11 cellular contexts compared by ENCODE assay signal in genomic region chr10:18233775-18234174, GRCh38.
DNase-seq lines count a peak whose midpoint lies in the region; ATAC-seq, FAIRE-seq and TF ChIP-seq lines count a peak whose summit lies in the region.
"Had no signal": no experiment of that assay in that cellular context is flagged by ENCODE, and none has a peak within 500 bp of the region (broad histone marks: within the 10 kb centered on the region; RNA-seq: fewer than 3 reads in every experiment).

No MANE protein-coding gene starts in this region.

- no peaks in the 10 kb centered on the region for H3K27me3 ChIP-seq in HepG2 (ENCODE audit: control insufficient read depth in 1 of 2, insufficient read depth in 2 of 2, low read length in 2 of 2)

- H2AFZ ChIP-seq in HepG2 (ENCODE audit: low read length): no peak overlapping the region

- TF ChIP-seq CTCF in D721Med (IDR thresholded peaks at IDR 0.05; ENCODE audit: insufficient read depth, missing control alignments) (peak; percentile 26), epithelial cell of esophagus (IDR thresholded peaks at IDR 0.05; ENCODE audit: insufficient read depth, low read depth, low read length, missing control alignments) (no peak), HepG2 (CRISPR knock-in tag; IDR thresholded peaks at IDR 0.05) (peak; percentile 27; the same call in 1 of the 2 replicates)

- H3K4me3 ChIP-seq in epithelial cell of esophagus (ENCODE audit: low read length): no peak overlapping the region
- H3K4me3 ChIP-seq in HepG2 (replicated peaks in 1 of 3; ENCODE audit: insufficient read depth in 1 of 3, low read depth in 2 of 3, low read length in 3 of 3): no peak overlapping the region
- H3K4me3 ChIP-seq: SK-N-MC had no signal

- TF ChIP-seq EP300 in HepG2 (IDR thresholded peaks at IDR 0.05; ENCODE audit: low read depth in 2 of 2, low read length in 2 of 2) (no peak), HepG2 (CRISPR knock-in tag; IDR thresholded peaks at IDR 0.05; ENCODE audit: borderline replicate concordance) (no peak)

- H3K36me3 ChIP-seq in HepG2 (replicated peaks in 1 of 2; ENCODE audit: control insufficient read depth in 1 of 2, insufficient read depth in 2 of 2, low read length in 2 of 2): no peaks in the 10 kb centered on the region

- no peak overlapping the region for H3K9ac ChIP-seq in HepG2 (ENCODE audit: insufficient read depth, low read depth, low read length)

- no peaks in the 10 kb centered on the region for H3K9me3 ChIP-seq in HepG2 (ENCODE audit: low read length)

- in situ Hi-C loops in HepG2 (cut with HindIII; ENCODE audit: extremely low pct_ligation_motif_present, low pct_unique_long_range_greater_than_20kb): no loop called here

- WGBS in HepG2 (ENCODE audit: low lambda C conversion rate): 10% methylated on average over 8 of the region's 8 CpGs

- FAIRE-seq in D721Med (lab: Jason Lieb, UNC) (no peak), HepG2 (lab: Jason Lieb, UNC) (no peak)

- CTCF ChIA-PET in HepG2 (lab: Yijun Ruan, JAX; ENCODE audit: low intra/inter-chr PET ratio, low total read pairs): no interaction called here

- no TSS peak for BruUV-seq in HepG2 (replicated peaks; lab: Mats Ljungman, UMichigan)

- no peaks in the 10 kb centered on the region for H3K79me2 ChIP-seq in HepG2 (ENCODE audit: insufficient read depth, low read length)

- no peak overlapping the region for H3K27ac ChIP-seq in HepG2 (ENCODE audit: extremely low read length, insufficient read depth, low read length)
- H3K27ac ChIP-seq: SK-N-MC had no signal

- H3K4me2 ChIP-seq in HepG2 (ENCODE audit: low read depth, low read length): no peak overlapping the region

- no peaks in the 10 kb centered on the region for H4K20me1 ChIP-seq in HepG2 (ENCODE audit: insufficient read depth, low read length)

- TF ChIP-seq POLR2A in HepG2 (IDR thresholded peaks at IDR 0.05; ENCODE audit: insufficient read depth in 1 of 2, low read depth in 2 of 2, low read length in 2 of 2): no peak

- TF ChIP-seq RAD21 in HepG2 (CRISPR knock-in tag; IDR thresholded peaks at IDR 0.05): no peak

- H3K4me1 ChIP-seq in HepG2 (ENCODE audit: insufficient read depth, low read length): no peaks in the 10 kb centered on the region

- ATAC-seq in HepG2 (peak; percentile 30; the same call in 1 of the 3 replicates), GM19455 (IDR thresholded peaks at IDR 0.05; ENCODE audit: unreplicated experiment) (no peak)

- DNase-seq in D721Med (ENCODE audit: insufficient read length, low spot score): no peak
- peak; percentile 55 for DNase-seq in NCI-H146 (lab: John Stamatoyannopoulos, UW)
- DNase-seq in epithelial cell of esophagus (ENCODE audit: low read depth): peak; percentile 13
- DNase-seq in HepG2 (ENCODE audit: low spot score): no peak
- DNase-seq in ecto neural progenitor cell (ENCODE audit: low spot score): no peak
- no peak for DNase-seq in activated CD8-positive, alpha-beta memory T cell treated with anti-CD3 and anti-CD28 coated beads, Interleukin-2, amount 50 U/mL, for 4 hours
- no peak for DNase-seq in AG20443 (ENCODE audit: low spot score)
- DNase-seq: activated CD4-positive, alpha-beta memory T cell treated with anti-CD3 and anti-CD28 coated beads, Interleukin-2, amount 10 ng/mL, durations not matched to agents 7 days and 5 days; CD8-positive, alpha-beta memory T cell had no signal

- POLR2A ChIA-PET in HepG2 (lab: Yijun Ruan, JAX): no interaction called here

- intact Hi-C loops in HepG2 (cut with micrococcal nuclease; ENCODE audit: unreplicated experiment): no loop called here

TF ChIP-seq in HepG2, 621 proteins besides CTCF, POLR2A, EP300 and RAD21:
- TF ChIP-seq IRX3 (CRISPR knock-in tag; IDR thresholded peaks at IDR 0.05; ENCODE audit: borderline replicate concordance, low read depth) (no peak), SCMH1 (CRISPR knock-in tag; IDR thresholded peaks at IDR 0.05; ENCODE audit: borderline replicate concordance) (no peak), TFDP1 (CRISPR knock-in tag; IDR thresholded peaks at IDR 0.05; ENCODE audit: borderline replicate concordance) (no peak), ZNF292 (CRISPR knock-in tag; IDR thresholded peaks at IDR 0.05; ENCODE audit: borderline replicate concordance, low read depth) (no peak), SUZ12 (IDR thresholded peaks at IDR 0.05; ENCODE audit: low read depth, low read length) (no peak)

Comparison
In these comparisons a context has a peak if more than half of its experiments do, and no peak if none do; other contexts are left out.
1. DNase-seq: peak in NCI-H146 (single experiment) and epithelial cell of esophagus (single experiment); none in D721Med (single experiment), HepG2 (single experiment), ecto neural progenitor cell (single experiment), activated CD8-positive, alpha-beta memory T cell treated with anti-CD3 and anti-CD28 coated beads, Interleukin-2, amount 50 U/mL, for 4 hours (single experiment) and AG20443 (single experiment).